5 cellular contexts compared by ENCODE assay signal in the genomic region with DNA sequence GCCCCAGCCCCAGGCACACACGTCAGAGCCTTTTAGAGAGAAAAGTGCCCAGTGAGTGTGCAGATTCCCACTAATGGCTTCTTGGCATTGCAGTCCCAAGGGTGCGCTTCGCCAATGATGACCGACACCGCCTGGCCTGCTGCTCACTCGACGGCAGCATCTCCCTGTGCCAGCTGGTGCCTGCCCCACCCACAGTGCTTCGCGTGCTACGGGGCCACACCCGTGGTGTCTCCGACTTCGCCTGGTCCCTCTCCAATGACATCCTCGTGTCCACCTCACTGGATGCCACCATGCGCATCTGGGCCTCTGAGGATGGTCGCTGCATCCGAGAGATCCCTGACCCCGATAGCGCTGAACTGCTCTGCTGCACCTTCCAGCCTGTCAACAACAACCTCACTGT.
"Had no signal": no experiment of that assay in that cellular context is flagged by ENCODE, and none has a peak within 500 bp of the region (broad histone marks: within the 10 kb centered on the region; RNA-seq: fewer than 3 reads in every experiment).

No MANE protein-coding gene starts in this region.

- DNase-seq: KBM-7 had no signal

- ATAC-seq: HepG2, K562 had no signal

- H3K27me3 Mint-ChIP-seq: IgD-negative memory B cell had no signal

- H3K4me3 Mint-ChIP-seq: IgD-negative memory B cell had no signal

- H3K27ac ChIP-seq: HL-60 had no signal

- H3K4me3 ChIP-seq: K562 had no signal

- H3K27ac Mint-ChIP-seq: IgD-negative memory B cell had no signal

- H3K9me3 Mint-ChIP-seq: IgD-negative memory B cell had no signal
